Comparison of ENCODE assay signal across 1 cellular context in genomic region chr11:128603003-128603715, GRCh38.
TF ChIP-seq lines count a peak whose summit lies in the region.

No MANE protein-coding gene starts in this region.

TF ChIP-seq in GM23338, 12 proteins besides CTCF, POLR2A, EP300 and RAD21 (continued from another document):
- TF ChIP-seq REST (IDR thresholded peaks at IDR 0.05; ENCODE audit: unreplicated experiment): no peak
- TF ChIP-seq, protein P1, sequence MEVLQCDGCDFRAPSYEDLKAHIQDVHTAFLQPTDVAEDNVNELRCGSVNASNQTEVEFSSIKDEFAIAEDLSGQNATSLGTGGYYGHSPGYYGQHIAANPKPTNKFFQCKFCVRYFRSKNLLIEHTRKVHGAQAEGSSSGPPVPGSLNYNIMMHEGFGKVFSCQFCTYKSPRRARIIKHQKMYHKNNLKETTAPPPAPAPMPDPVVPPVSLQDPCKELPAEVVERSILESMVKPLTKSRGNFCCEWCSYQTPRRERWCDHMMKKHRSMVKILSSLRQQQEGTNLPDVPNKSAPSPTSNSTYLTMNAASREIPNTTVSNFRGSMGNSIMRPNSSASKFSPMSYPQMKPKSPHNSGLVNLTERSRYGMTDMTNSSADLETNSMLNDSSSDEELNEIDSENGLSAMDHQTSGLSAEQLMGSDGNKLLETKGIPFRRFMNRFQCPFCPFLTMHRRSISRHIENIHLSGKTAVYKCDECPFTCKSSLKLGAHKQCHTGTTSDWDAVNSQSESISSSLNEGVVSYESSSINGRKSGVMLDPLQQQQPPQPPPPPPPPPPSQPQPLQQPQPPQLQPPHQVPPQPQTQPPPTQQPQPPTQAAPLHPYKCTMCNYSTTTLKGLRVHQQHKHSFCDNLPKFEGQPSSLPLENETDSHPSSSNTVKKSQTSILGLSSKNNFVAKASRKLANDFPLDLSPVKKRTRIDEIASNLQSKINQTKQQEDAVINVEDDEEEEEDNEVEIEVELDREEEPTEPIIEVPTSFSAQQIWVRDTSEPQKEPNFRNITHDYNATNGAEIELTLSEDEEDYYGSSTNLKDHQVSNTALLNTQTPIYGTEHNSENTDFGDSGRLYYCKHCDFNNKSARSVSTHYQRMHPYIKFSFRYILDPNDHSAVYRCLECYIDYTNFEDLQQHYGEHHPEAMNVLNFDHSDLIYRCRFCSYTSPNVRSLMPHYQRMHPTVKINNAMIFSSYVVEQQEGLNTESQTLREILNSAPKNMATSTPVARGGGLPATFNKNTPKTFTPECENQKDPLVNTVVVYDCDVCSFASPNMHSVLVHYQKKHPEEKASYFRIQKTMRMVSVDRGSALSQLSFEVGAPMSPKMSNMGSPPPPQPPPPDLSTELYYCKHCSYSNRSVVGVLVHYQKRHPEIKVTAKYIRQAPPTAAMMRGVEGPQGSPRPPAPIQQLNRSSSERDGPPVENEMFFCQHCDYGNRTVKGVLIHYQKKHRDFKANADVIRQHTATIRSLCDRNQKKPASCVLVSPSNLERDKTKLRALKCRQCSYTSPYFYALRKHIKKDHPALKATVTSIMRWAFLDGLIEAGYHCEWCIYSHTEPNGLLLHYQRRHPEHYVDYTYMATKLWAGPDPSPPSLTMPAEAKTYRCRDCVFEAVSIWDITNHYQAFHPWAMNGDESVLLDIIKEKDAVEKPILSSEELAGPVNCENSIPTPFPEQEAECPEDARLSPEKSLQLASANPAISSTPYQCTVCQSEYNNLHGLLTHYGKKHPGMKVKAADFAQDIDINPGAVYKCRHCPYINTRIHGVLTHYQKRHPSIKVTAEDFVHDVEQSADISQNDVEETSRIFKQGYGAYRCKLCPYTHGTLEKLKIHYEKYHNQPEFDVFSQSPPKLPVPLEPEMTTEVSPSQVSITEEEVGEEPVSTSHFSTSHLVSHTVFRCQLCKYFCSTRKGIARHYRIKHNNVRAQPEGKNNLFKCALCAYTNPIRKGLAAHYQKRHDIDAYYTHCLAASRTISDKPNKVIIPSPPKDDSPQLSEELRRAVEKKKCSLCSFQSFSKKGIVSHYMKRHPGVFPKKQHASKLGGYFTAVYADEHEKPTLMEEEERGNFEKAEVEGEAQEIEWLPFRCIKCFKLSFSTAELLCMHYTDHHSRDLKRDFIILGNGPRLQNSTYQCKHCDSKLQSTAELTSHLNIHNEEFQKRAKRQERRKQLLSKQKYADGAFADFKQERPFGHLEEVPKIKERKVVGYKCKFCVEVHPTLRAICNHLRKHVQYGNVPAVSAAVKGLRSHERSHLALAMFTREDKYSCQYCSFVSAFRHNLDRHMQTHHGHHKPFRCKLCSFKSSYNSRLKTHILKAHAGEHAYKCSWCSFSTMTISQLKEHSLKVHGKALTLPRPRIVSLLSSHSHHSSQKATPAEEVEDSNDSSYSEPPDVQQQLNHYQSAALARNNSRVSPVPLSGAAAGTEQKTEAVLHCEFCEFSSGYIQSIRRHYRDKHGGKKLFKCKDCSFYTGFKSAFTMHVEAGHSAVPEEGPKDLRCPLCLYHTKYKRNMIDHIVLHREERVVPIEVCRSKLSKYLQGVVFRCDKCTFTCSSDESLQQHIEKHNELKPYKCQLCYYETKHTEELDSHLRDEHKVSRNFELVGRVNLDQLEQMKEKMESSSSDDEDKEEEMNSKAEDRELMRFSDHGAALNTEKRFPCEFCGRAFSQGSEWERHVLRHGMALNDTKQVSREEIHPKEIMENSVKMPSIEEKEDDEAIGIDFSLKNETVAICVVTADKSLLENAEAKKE (CRISPR knock-in tag; IDR thresholded peaks at IDR 0.05): no peak
- no peak for TF ChIP-seq EZH2phosphoT487 (IDR thresholded peaks at IDR 0.05; ENCODE audit: unreplicated experiment)
- TF ChIP-seq ZNF331 (CRISPR knock-in tag; IDR thresholded peaks at IDR 0.05; ENCODE audit: low read depth): no peak
- no peak for TF ChIP-seq EZH2 (IDR thresholded peaks at IDR 0.05; ENCODE audit: low read depth, unreplicated experiment)
- TF ChIP-seq POLR2AphosphoS5 (IDR thresholded peaks at IDR 0.05; ENCODE audit: low read depth): no peak
- no peak for TF ChIP-seq ETS1 (IDR thresholded peaks at IDR 0.05)
- no peak for TF ChIP-seq CREB1 (CRISPR knock-in tag; IDR thresholded peaks at IDR 0.05; ENCODE audit: low read depth)
- TF ChIP-seq NANOG (IDR thresholded peaks at IDR 0.05; ENCODE audit: borderline replicate concordance): no peak
- no peak for TF ChIP-seq JUNB (IDR thresholded peaks at IDR 0.05; ENCODE audit: unreplicated experiment)
- TF ChIP-seq STAT1 (IDR thresholded peaks at IDR 0.05; ENCODE audit: unreplicated experiment): no peak
TF ChIP-seq in GM23338: peak in this region for 0.
